30 cellular contexts compared by ENCODE assay signal in genomic region chr11:83779876-83780275, GRCh38.
"Had no signal": no experiment of that assay in that cellular context is flagged by ENCODE, and none has a peak within 500 bp of the region (broad histone marks: within the 10 kb centered on the region; RNA-seq: fewer than 3 reads in every experiment).

No MANE protein-coding gene starts in this region.

- H3K9ac ChIP-seq: KMS-11 had no signal

- H3K27ac Mint-ChIP-seq: activated CD4-positive, alpha-beta memory T cell treated with anti-CD3 and anti-CD28 coated beads, Interleukin-2, amount 10 ng/mL, durations not matched to agents 7 days and 5 days; activated CD8-positive, alpha-beta memory T cell treated with anti-CD3 and anti-CD28 coated beads, Interleukin-2, amount 10 ng/mL, durations not matched to agents 7 days and 5 days; activated naive CD4-positive, alpha-beta T cell treated with anti-CD3 and anti-CD28 coated beads, Interleukin-2, amount 10 ng/mL, durations not matched to agents 7 days and 5 days; activated naive CD8-positive, alpha-beta T cell; activated naive CD8-positive, alpha-beta T cell treated with anti-CD3 and anti-CD28 coated beads, Interleukin-2, amount 50 U/mL, for 24 hours had no signal

- H3K9me3 Mint-ChIP-seq: activated CD4-positive, alpha-beta memory T cell treated with anti-CD3 and anti-CD28 coated beads, Interleukin-2, amount 10 ng/mL, durations not matched to agents 7 days and 5 days; activated naive CD4-positive, alpha-beta T cell treated with anti-CD3 and anti-CD28 coated beads, Interleukin-2, amount 10 ng/mL, durations not matched to agents 7 days and 5 days; activated naive CD8-positive, alpha-beta T cell treated with anti-CD3 and anti-CD28 coated beads, Interleukin-2, amount 50 U/mL, for 24 hours; central memory CD8-positive, alpha-beta T cell had no signal

- H3K4me1 Mint-ChIP-seq: activated CD4-positive, alpha-beta memory T cell treated with anti-CD3 and anti-CD28 coated beads, Interleukin-2, amount 10 ng/mL, durations not matched to agents 7 days and 5 days; activated CD8-positive, alpha-beta memory T cell treated with anti-CD3 and anti-CD28 coated beads, Interleukin-2, amount 10 ng/mL, durations not matched to agents 7 days and 5 days; activated naive CD4-positive, alpha-beta T cell treated with anti-CD3 and anti-CD28 coated beads, Interleukin-2, amount 10 ng/mL, durations not matched to agents 7 days and 5 days; activated naive CD8-positive, alpha-beta T cell treated with anti-CD3 and anti-CD28 coated beads, Interleukin-2, amount 50 U/mL, for 24 hours; central memory CD8-positive, alpha-beta T cell had no signal

- DNase-seq: activated CD4-positive, alpha-beta memory T cell treated with anti-CD3 and anti-CD28 coated beads, Interleukin-2, amount 10 ng/mL, durations not matched to agents 7 days and 5 days; activated CD4-positive, alpha-beta T cell treated with anti-CD3 and anti-CD28 coated beads for 1 hour; activated CD4-positive, alpha-beta T cell treated with anti-CD3 and anti-CD28 coated beads for 48 hours; activated CD4-positive, CD25-positive, alpha-beta regulatory T cell; activated CD8-positive, alpha-beta memory T cell treated with anti-CD3 and anti-CD28 coated beads for 24 hours; activated CD8-positive, alpha-beta memory T cell treated with anti-CD3 and anti-CD28 coated beads, Interleukin-2, amount 10 ng/mL, durations not matched to agents 7 days and 5 days; activated CD8-positive, alpha-beta memory T cell treated with anti-CD3 and anti-CD28 coated beads, Interleukin-2, amount 50 U/mL, for 48 hours; activated effector memory CD4-positive, alpha-beta T cell treated with Interleukin-2 at 50 U/mL for 16 hours; activated naive CD4-positive, alpha-beta T cell treated with anti-CD3 and anti-CD28 coated beads, Interleukin-2, amount 10 ng/mL, durations not matched to agents 7 days and 5 days; activated naive CD8-positive, alpha-beta T cell treated with anti-CD3 and anti-CD28 coated beads, Interleukin-2, amount 50 U/mL, for 24 hours; activated T-cell treated with anti-CD3 and anti-CD28 coated beads, Interleukin-2, amount 50 U/mL, for 48 hours; amniotic stem cell; aorta; brain microvascular endothelial cell; NCI-H1092 treated with DMSO at 0.1 percent for 48 hours; NCI-H1436; NCI-H1694; NCI-H1930; NCI-H2081 treated with DMSO at 0.1 percent for 48 hours; NCI-H226; NCI-H524 treated with DMSO at 0.1 percent for 48 hours; NK-92 treated with Interleukin-12 subunit alpha and Interleukin-12 subunit beta, amount 100 ng/mL, for 24 hours; PC-9; Right ventricle myocardium superior; T1000; WERI-Rb-1 had no signal

- H3K27me3 Mint-ChIP-seq: activated CD4-positive, alpha-beta memory T cell treated with anti-CD3 and anti-CD28 coated beads, Interleukin-2, amount 10 ng/mL, durations not matched to agents 7 days and 5 days; activated naive CD4-positive, alpha-beta T cell treated with anti-CD3 and anti-CD28 coated beads, Interleukin-2, amount 10 ng/mL, durations not matched to agents 7 days and 5 days; central memory CD8-positive, alpha-beta T cell had no signal

- H3K4me3 ChIP-seq: cardiac muscle cell, PC-9 had no signal

- H3K36me3 ChIP-seq: brain microvascular endothelial cell, cardiac muscle cell, WERI-Rb-1 had no signal

- H3K27ac ChIP-seq: brain microvascular endothelial cell, cardiac muscle cell, KMS-11, PC-9, WERI-Rb-1 had no signal

- H3K36me3 Mint-ChIP-seq: activated CD8-positive, alpha-beta memory T cell treated with anti-CD3 and anti-CD28 coated beads, Interleukin-2, amount 10 ng/mL, durations not matched to agents 7 days and 5 days; activated naive CD4-positive, alpha-beta T cell treated with anti-CD3 and anti-CD28 coated beads, Interleukin-2, amount 10 ng/mL, durations not matched to agents 7 days and 5 days; activated naive CD8-positive, alpha-beta T cell had no signal

- H3K4me3 Mint-ChIP-seq: activated CD4-positive, alpha-beta memory T cell treated with anti-CD3 and anti-CD28 coated beads, Interleukin-2, amount 10 ng/mL, durations not matched to agents 7 days and 5 days; activated CD8-positive, alpha-beta memory T cell treated with anti-CD3 and anti-CD28 coated beads, Interleukin-2, amount 10 ng/mL, durations not matched to agents 7 days and 5 days; activated naive CD4-positive, alpha-beta T cell treated with anti-CD3 and anti-CD28 coated beads, Interleukin-2, amount 10 ng/mL, durations not matched to agents 7 days and 5 days; activated naive CD8-positive, alpha-beta T cell; activated naive CD8-positive, alpha-beta T cell treated with anti-CD3 and anti-CD28 coated beads, Interleukin-2, amount 50 U/mL, for 24 hours; central memory CD8-positive, alpha-beta T cell had no signal
